ENCODE assay signal across 28 cellular contexts in the genomic region with DNA sequence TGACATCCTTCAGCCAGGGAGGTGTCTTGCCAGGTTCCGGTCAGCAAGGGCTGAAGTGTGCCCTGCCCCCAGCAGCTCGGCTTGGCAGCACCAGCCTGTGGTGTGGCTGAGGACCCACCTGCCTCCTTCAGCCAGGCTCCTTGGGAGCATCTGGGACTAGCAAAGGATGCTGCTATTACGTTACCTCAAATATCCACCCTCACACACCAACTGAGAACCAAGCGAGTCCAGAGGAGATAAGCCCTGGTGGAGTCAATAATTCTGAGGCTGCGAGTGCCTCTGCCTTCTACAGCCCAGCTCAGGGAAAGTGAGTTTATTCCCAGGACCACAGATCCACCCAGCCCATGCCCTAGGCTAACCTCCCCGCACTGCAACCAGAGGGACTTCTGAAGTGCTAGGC. TPM values are rescaled to one million over a fixed set of nuclear protein-coding genes. Genes with fewer than 3 reads are reported as not detected.
"Had no signal": no experiment of that assay in that cellular context is flagged by ENCODE, and none has a peak within 500 bp of the region (broad histone marks: within the 10 kb centered on the region; RNA-seq: fewer than 3 reads in every experiment).

No MANE protein-coding gene starts in this region.

- H3K27me3 ChIP-seq: ascending aorta, breast epithelium, cardiac muscle cell had no signal

- ATAC-seq: activated CD4-positive, CD25-positive, alpha-beta regulatory T cell treated with anti-CD3 and anti-CD28 coated beads, Interleukin-2, amount 50 U/mL, for 24 hours; activated CD8-positive, alpha-beta T cell treated with anti-CD3 and anti-CD28 coated beads for 36 hours; gastroesophageal sphincter; T-helper 17 cell had no signal

- H3K4me1 ChIP-seq: ascending aorta, breast epithelium, esophagus squamous epithelium, gastroesophageal sphincter had no signal

- H3K4me3 ChIP-seq: ascending aorta, breast epithelium, cardiac muscle cell, coronary artery, esophagus squamous epithelium, gastroesophageal sphincter had no signal

- H3K9me3 ChIP-seq: ascending aorta had no signal

- DNase-seq: activated B cell treated with CpG ODN at 0.5 μM for 24 hours; activated CD4-positive, alpha-beta T cell treated with anti-CD3 and anti-CD28 coated beads for 48 hours; activated CD4-positive, alpha-beta T cell treated with anti-CD3 and anti-CD28 coated beads, Interleukin-2, amount 50 U/mL, for 1 hour; activated CD4-positive, alpha-beta T cell treated with anti-CD3 and anti-CD28 coated beads, Interleukin-2, amount 50 U/mL, for 48 hours; activated CD8-positive, alpha-beta memory T cell treated with anti-CD3 and anti-CD28 coated beads for 24 hours; activated CD8-positive, alpha-beta T cell treated with anti-CD3 and anti-CD28 coated beads for 36 hours; activated effector memory CD4-positive, alpha-beta T cell treated with anti-CD3 and anti-CD28 coated beads, Interleukin-2, amount 50 U/mL, for 16 hours; activated naive CD4-positive, alpha-beta T cell treated with anti-CD3 and anti-CD28 coated beads for 36 hours; activated naive CD8-positive, alpha-beta T cell treated with anti-CD3 and anti-CD28 coated beads, Interleukin-2, amount 10 ng/mL, durations not matched to agents 7 days and 5 days; activated T-cell treated with anti-CD3 and anti-CD28 coated beads, Interleukin-2, amount 50 U/mL, for 1 hour; activated T-cell treated with anti-CD3 and anti-CD28 coated beads, Interleukin-2, amount 50 U/mL, for 48 hours; central memory CD4-positive, alpha-beta T cell; effector CD8-positive, alpha-beta T cell; erythroblast; esophagus squamous epithelium; foreskin melanocyte; T-helper 1 cell; T-helper 17 cell; T1000; WERI-Rb-1 had no signal

- H3K36me3 ChIP-seq: ascending aorta, breast epithelium, cardiac muscle cell, esophagus squamous epithelium, gastroesophageal sphincter, WERI-Rb-1 had no signal

- H3K27ac ChIP-seq: ascending aorta, breast epithelium, cardiac muscle cell, coronary artery, esophagus squamous epithelium, gastroesophageal sphincter, WERI-Rb-1 had no signal

RNA-seq across cellular contexts. Expression of gene FSTL4, which starts 57.1 kb away (rescaled TPM):
- total RNA-seq: activated CD8-positive, alpha-beta T cell treated with anti-CD3 and anti-CD28 coated beads for 36 hours; activated T-helper 1 cell treated with anti-CD3 and anti-CD28 coated beads, Interleukin-12 subunit alpha, Interleukin-12 subunit beta, Interleukin-2, Interleukin-4 antibody, amounts not matched to agents 30 ng/mL and 10 ng/mL and 1 ng/mL, durations not matched to agents 14 hours and 24 hours and 36 hours; fibroblast of villous mesenchyme had no signal
- polyA plus RNA-seq: cardiac muscle cell had no signal
